9 cellular contexts compared by ENCODE assay signal in the genomic region with DNA sequence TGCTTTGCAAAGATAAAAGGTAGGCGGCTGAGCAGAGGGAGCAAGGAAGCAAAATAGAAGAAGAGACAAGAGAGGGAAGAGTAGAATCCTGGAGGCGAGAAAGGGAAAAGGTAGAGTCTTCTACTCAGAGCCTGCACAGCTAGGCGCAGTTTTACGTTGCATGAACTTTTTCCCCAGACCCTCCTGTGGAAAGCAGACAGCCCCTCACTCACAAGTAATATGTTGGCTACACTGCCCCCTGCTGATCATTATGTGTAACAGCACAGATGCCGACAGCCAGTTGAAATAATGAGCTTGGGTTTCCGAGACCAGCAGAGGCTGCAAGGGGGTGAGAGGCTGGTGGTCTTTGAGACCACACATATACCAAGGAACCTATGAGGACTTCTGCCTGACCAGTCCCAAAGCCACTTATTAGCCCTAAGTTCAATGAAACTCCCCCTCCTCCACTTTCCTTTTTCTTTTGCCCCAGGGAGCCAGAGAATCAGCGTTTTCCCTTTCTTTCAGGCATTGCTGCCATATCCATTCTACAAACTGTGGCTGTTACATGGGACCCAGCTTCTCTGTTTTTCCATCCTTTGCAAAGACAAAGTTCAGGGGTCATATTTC. TPM values are rescaled to one million over a fixed set of nuclear protein-coding genes. Genes with fewer than 3 reads are reported as not detected.
DNase-seq lines count a peak whose midpoint lies in the region; ATAC-seq, FAIRE-seq and TF ChIP-seq lines count a peak whose summit lies in the region.
"Had no signal": no experiment of that assay in that cellular context is flagged by ENCODE, and none has a peak within 500 bp of the region (broad histone marks: within the 10 kb centered on the region; RNA-seq: fewer than 3 reads in every experiment).

No MANE protein-coding gene starts in this region.

- H3K27me3 ChIP-seq in K562 (ENCODE audit: control insufficient read depth in 2 of 2, insufficient read depth in 2 of 2, low read length in 2 of 2): no peaks in the 10 kb centered on the region

- POLR2A ChIA-PET in K562 (lab: Yijun Ruan, JAX): interaction anchor here (0.6 to 1.5 kb wide), 5 partner anchors 14 to 584 kb away, joined by 3 to 8 read pairs (median 3); a partner anchor contains a TSS

- H3K27ac ChIP-seq in K562 (ENCODE audit: extremely low read depth, low read depth, low read length): no peak overlapping the region

- in situ Hi-C loops in K562 (cut with MboI): no loop called here

- H3K9me3 ChIP-seq in K562 (replicated peaks; ENCODE audit: control insufficient read depth, insufficient read depth, low read depth, low read length): no peaks in the 10 kb centered on the region

- no peaks in the 10 kb centered on the region; the same call in 1 of the 2 replicates for H4K20me1 ChIP-seq in K562 (replicated peaks; ENCODE audit: control insufficient read depth, insufficient read depth, low read length)

- TF ChIP-seq EP300 in K562 (IDR thresholded peaks at IDR 0.05; ENCODE audit: low read length): no peak

- TF ChIP-seq CTCF in AG09309 (IDR thresholded peaks at IDR 0.05; ENCODE audit: control insufficient read depth, insufficient read depth, low read depth, low read length, missing control alignments): peak; percentile 79
- TF ChIP-seq CTCF in K562 (IDR thresholded peaks at IDR 0.05 in 2 of 3, conservative IDR thresholded peaks at IDR 0.05 in 1 of 3; ENCODE audit: insufficient read depth in 2 of 3, low read depth in 1 of 3, low read length in 3 of 3): peak; percentile 75 to 86 (median 80)

- H3K9me1 ChIP-seq in K562 (ENCODE audit: control insufficient read depth, insufficient read depth, low read length): no peaks in the 10 kb centered on the region

- peak; percentile 81 to 90 for TF ChIP-seq RAD21 in K562 (CRISPR knock-in tag; conservative IDR thresholded peaks at IDR 0.05 in 1 of 2, IDR thresholded peaks at IDR 0.05 in 1 of 2)

- H3K79me2 ChIP-seq in K562 (ENCODE audit: control insufficient read depth, insufficient read depth, low read length): no peaks in the 10 kb centered on the region

- no peak overlapping the region for H2AFZ ChIP-seq in K562 (ENCODE audit: low read depth, low read length)

- no peak overlapping the region for H3K9ac ChIP-seq in K562 (ENCODE audit: insufficient read depth in 1 of 2, low read depth in 2 of 2, low read length in 2 of 2)

- H3K4me3 ChIP-seq in AG09309 (ENCODE audit: control insufficient read depth, low read depth, low read length) (no peak overlapping the region), K562 (no peak overlapping the region)

- 0% methylated on average over 7 of the region's 7 CpGs for WGBS in K562 (ENCODE audit: insufficient coverage, low coverage, missing lambda C conversion rate)

- BruUV-seq in K562 (replicated peaks; lab: Mats Ljungman, UMichigan): no TSS peak

- TF ChIP-seq POLR2A in K562 (conservative IDR thresholded peaks at IDR 0.05): no peak

- intact Hi-C loops in K562 (cut with micrococcal nuclease): loop anchor here (5.0 kb wide), 1 partner anchor 59 kb away; no protein-coding TSS in a partner anchor

- peak; percentile 63; the same call in 2 of the 3 replicates for ATAC-seq in K562

- no peaks in the 10 kb centered on the region for H3K4me1 ChIP-seq in K562 (replicated peaks in 1 of 2; ENCODE audit: control insufficient read depth in 2 of 2, insufficient read depth in 2 of 2, low read length in 2 of 2)

- H3K4me2 ChIP-seq in K562 (ENCODE audit: insufficient read depth, low read length): no peak overlapping the region

- no peaks in the 10 kb centered on the region for H3K36me3 ChIP-seq in K562 (ENCODE audit: control insufficient read depth, insufficient read depth, low read length)

- DNase-seq in AG09309 (ENCODE audit: low read depth) (no peak), ELF-1 (ENCODE audit: low read depth, low spot score) (peak; percentile 71), NCI-H345 (lab: John Stamatoyannopoulos, UW) (peak; percentile 24), K562 (ENCODE audit: extremely low read depth in 1 of 4, low spot score in 3 of 4) (peak; percentile 44 to 53 (median 48)), lung microvascular endothelial cell (ENCODE audit: low read depth in 2 of 2) (peak; percentile 23 to 47), NCI-H510A treated with DMSO at 0.1 percent for 48 hours (lab: John Stamatoyannopoulos, UW) (no peak), NCI-H2107 (lab: John Stamatoyannopoulos, UW) (no peak), SW480 (ENCODE audit: low spot score) (no peak)

- FAIRE-seq in K562 (lab: Jason Lieb, UNC): peak; percentile 95

- CTCF ChIA-PET in K562 (lab: Yijun Ruan, JAX; ENCODE audit: low intra/inter-chr PET ratio): interaction anchor here (0.8 to 0.9 kb wide), 2 partner anchors 63 to 97 kb away, joined by 5 read pairs; no protein-coding TSS in a partner anchor

TF ChIP-seq in K562, 482 proteins besides CTCF, POLR2A, EP300 and RAD21 (continues in another document):
- TF ChIP-seq, protein P1, sequence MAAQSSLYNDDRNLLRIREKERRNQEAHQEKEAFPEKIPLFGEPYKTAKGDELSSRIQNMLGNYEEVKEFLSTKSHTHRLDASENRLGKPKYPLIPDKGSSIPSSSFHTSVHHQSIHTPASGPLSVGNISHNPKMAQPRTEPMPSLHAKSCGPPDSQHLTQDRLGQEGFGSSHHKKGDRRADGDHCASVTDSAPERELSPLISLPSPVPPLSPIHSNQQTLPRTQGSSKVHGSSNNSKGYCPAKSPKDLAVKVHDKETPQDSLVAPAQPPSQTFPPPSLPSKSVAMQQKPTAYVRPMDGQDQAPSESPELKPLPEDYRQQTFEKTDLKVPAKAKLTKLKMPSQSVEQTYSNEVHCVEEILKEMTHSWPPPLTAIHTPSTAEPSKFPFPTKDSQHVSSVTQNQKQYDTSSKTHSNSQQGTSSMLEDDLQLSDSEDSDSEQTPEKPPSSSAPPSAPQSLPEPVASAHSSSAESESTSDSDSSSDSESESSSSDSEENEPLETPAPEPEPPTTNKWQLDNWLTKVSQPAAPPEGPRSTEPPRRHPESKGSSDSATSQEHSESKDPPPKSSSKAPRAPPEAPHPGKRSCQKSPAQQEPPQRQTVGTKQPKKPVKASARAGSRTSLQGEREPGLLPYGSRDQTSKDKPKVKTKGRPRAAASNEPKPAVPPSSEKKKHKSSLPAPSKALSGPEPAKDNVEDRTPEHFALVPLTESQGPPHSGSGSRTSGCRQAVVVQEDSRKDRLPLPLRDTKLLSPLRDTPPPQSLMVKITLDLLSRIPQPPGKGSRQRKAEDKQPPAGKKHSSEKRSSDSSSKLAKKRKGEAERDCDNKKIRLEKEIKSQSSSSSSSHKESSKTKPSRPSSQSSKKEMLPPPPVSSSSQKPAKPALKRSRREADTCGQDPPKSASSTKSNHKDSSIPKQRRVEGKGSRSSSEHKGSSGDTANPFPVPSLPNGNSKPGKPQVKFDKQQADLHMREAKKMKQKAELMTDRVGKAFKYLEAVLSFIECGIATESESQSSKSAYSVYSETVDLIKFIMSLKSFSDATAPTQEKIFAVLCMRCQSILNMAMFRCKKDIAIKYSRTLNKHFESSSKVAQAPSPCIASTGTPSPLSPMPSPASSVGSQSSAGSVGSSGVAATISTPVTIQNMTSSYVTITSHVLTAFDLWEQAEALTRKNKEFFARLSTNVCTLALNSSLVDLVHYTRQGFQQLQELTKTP (IDR thresholded peaks at IDR 0.05; ENCODE audit: low read depth in 1 of 2, partially characterized antibody in 2 of 2): no peak
- TF ChIP-seq NCOA6 (IDR thresholded peaks at IDR 0.05) (no peak), ZBTB7A (IDR thresholded peaks at IDR 0.05; ENCODE audit: borderline replicate concordance, control insufficient read depth, low read depth, low read length) (peak; percentile 54; the same call in 1 of the 2 replicates), SIN3B (IDR thresholded peaks at IDR 0.05; ENCODE audit: low read depth) (no peak), ZNF785 (CRISPR knock-in tag; IDR thresholded peaks at IDR 0.05) (no peak), ZNF695 (CRISPR knock-in tag; IDR thresholded peaks at IDR 0.05) (no peak)

RNA-seq across cellular contexts. Expression of a gene that starts 22.5 kb away (rescaled TPM):
- 10.0 and 40.3 TPM in 2 replicates for total RNA-seq in K562 (2011; cell fraction: chromatin; rRNA removed; ENCODE audit: low replicate concordance)
- 8.5 and 10.3 TPM in 2 replicates for total RNA-seq in K562 (2011; cell fraction: nucleolus; rRNA removed)
- total RNA-seq in K562 (2011; cell fraction: nucleoplasm; rRNA removed): 20.2 and 27.1 TPM in 2 replicates
- 14.7 and 15.6 TPM in 2 replicates for total RNA-seq in K562 (2014; rRNA removed)
- 18.2 and 20.2 TPM in 2 replicates for total RNA-seq in K562 (2014; rRNA removed; fragmentation: Illumina TruSeq; extraction: Trizol)
- 18.1 and 20.2 TPM in 2 replicates for total RNA-seq in K562 (2015; rRNA removed; fragmentation: Illumina TruSeq; extraction: Trizol)
- total RNA-seq in K562 (2021): 11.2 and 12.9 TPM in 2 replicates
- polyA plus RNA-seq in K562 (2011; rRNA removed): 18.0 and 24.8 TPM in 2 replicates
- 5.2 and 11.9 TPM in 2 replicates for polyA plus RNA-seq in K562 (2011; cell fraction: cytosol; rRNA removed)
- 15.9 and 20.2 TPM in 2 replicates for polyA plus RNA-seq in K562 (2011; cell fraction: nucleus; rRNA removed)
- polyA plus RNA-seq in K562 (2012): 8.5 and 11.0 TPM in 2 replicates
- polyA plus RNA-seq in K562 (2014; fragmentation: Illumina TruSeq; extraction: Trizol): 12.7 and 13.4 TPM in 2 replicates
- polyA plus RNA-seq in K562 (2014; fragmentation: Nextera tagmentation; extraction: Ambion mirVana): 1 to 10 TPM; 4.6 to 6.7 TPM
- 10.1 and 11.3 TPM in 2 replicates for polyA plus RNA-seq in K562 (2014; rRNA removed)
- polyA minus RNA-seq in K562 (2011; rRNA and poly(A)+ RNA removed): 25.9 and 26.4 TPM in 2 replicates
- 7.1 and 8.5 TPM in 2 replicates for polyA minus RNA-seq in K562 (2011; cell fraction: cytosol; rRNA and poly(A)+ RNA removed)
- 12.5 and 22.3 TPM in 2 replicates for polyA minus RNA-seq in K562 (2011; cell fraction: nucleus; rRNA and poly(A)+ RNA removed)
- total RNA-seq in lung microvascular endothelial cell: 19.2 and 28.0 TPM in 2 replicates

RNA-seq across cellular contexts. Expression of a gene that starts 46.9 kb away (rescaled TPM):
- not detected in 2 replicates for total RNA-seq in K562 (2011; cell fraction: chromatin; rRNA removed; ENCODE audit: low replicate concordance)
- not detected in 2 replicates for total RNA-seq in K562 (2011; cell fraction: nucleolus; rRNA removed)
- total RNA-seq in K562 (2011; cell fraction: nucleoplasm; rRNA removed): not detected in 2 replicates
- total RNA-seq in K562 (2014; rRNA removed) (not detected in 2 replicates), K562 (2014; rRNA removed; fragmentation: Illumina TruSeq; extraction: Trizol) (not detected in 2 replicates), K562 (2015; rRNA removed; fragmentation: Illumina TruSeq; extraction: Trizol) (not detected in 2 replicates), K562 (2021) (0.20 TPM in 1 of 2 replicates, not detected in the other), lung microvascular endothelial cell (not detected in 2 replicates)
- polyA plus RNA-seq in K562 (2011; rRNA removed) (not detected in 2 replicates), K562 (2014; fragmentation: Illumina TruSeq; extraction: Trizol) (not detected in 2 replicates), K562 (2014; fragmentation: Nextera tagmentation; extraction: Ambion mirVana) (not detected), K562 (2014; rRNA removed) (not detected in 2 replicates)
- polyA plus RNA-seq in K562 (2011; cell fraction: cytosol; rRNA removed): not detected in 2 replicates
- not detected in 2 replicates for polyA plus RNA-seq in K562 (2011; cell fraction: nucleus; rRNA removed)
- polyA plus RNA-seq in K562 (2012): 0.18 TPM in 1 of 2 replicates, not detected in the other
- not detected in 2 replicates for polyA minus RNA-seq in K562 (2011; rRNA and poly(A)+ RNA removed)
- not detected in 2 replicates for polyA minus RNA-seq in K562 (2011; cell fraction: cytosol; rRNA and poly(A)+ RNA removed)
- not detected in 2 replicates for polyA minus RNA-seq in K562 (2011; cell fraction: nucleus; rRNA and poly(A)+ RNA removed)
- polyA plus RNA-seq: IgD-negative memory B cell had no signal

Comparison
In these comparisons a context has a peak if more than half of its experiments do, and no peak if none do; other contexts are left out.
1. DNase-seq: peak in ELF-1 (single experiment), NCI-H345 (single experiment), K562 (4 of 4) and lung microvascular endothelial cell (2 of 2); none in AG09309 (single experiment), NCI-H510A treated with DMSO at 0.1 percent for 48 hours (single experiment), NCI-H2107 (single experiment) and SW480 (single experiment).